Comparison of ENCODE assay signal across 4 cellular contexts in genomic region chr3:46391526-46391925, GRCh38. TPM values are rescaled to one million over a fixed set of nuclear protein-coding genes. Genes with fewer than 3 reads are reported as not detected.
"Had no signal": no experiment of that assay in that cellular context is flagged by ENCODE, and none has a peak within 500 bp of the region (broad histone marks: within the 10 kb centered on the region; RNA-seq: fewer than 3 reads in every experiment).

No MANE protein-coding gene starts in this region.

RNA-seq across cellular contexts. Expression of gene CCRL2, which starts 15.5 kb away (rescaled TPM):
- total RNA-seq: MCF 10A, NCI-H460 had no signal

RNA-seq across cellular contexts. Expression of gene CCR5, which starts 20.8 kb away (rescaled TPM):
- total RNA-seq: LHCN-M2, M059J, MCF 10A, NCI-H460 had no signal

RNA-seq across cellular contexts. Expression of gene CCR2, which starts 37.6 kb away (rescaled TPM):
- total RNA-seq: LHCN-M2, MCF 10A, NCI-H460 had no signal
